9 cellular contexts compared by ENCODE assay signal in genomic region chr5:116577064-116577788, GRCh38. TPM values are rescaled to one million over a fixed set of nuclear protein-coding genes. Genes with fewer than 3 reads are reported as not detected.
DNase-seq lines count a peak whose midpoint lies in the region; ATAC-seq, FAIRE-seq and TF ChIP-seq lines count a peak whose summit lies in the region.
"Had no signal": no experiment of that assay in that cellular context is flagged by ENCODE, and none has a peak within 500 bp of the region (broad histone marks: within the 10 kb centered on the region; RNA-seq: fewer than 3 reads in every experiment).

No MANE protein-coding gene starts in this region.

- no TSS peak for BruUV-seq in endothelial cell of umbilical vein (replicated peaks; lab: Mats Ljungman, UMichigan)

- H2AFZ ChIP-seq in endothelial cell of umbilical vein (ENCODE audit: low read depth, low read length) = no peak overlapping the region

- H3K9ac ChIP-seq in endothelial cell of umbilical vein (replicated peaks; ENCODE audit: extremely low read depth, insufficient read depth, low read length) = no peak overlapping the region

- TF ChIP-seq POLR2A in endothelial cell of umbilical vein (IDR thresholded peaks at IDR 0.05; ENCODE audit: low read depth, low read length) = no peak

- no peaks in the 10 kb centered on the region for H3K36me3 Mint-ChIP-seq in naive thymus-derived CD4-positive, alpha-beta T cell

- no peak overlapping the region for H3K27ac Mint-ChIP-seq in naive thymus-derived CD4-positive, alpha-beta T cell

- peaks cover 54 to 79% (median 67%) of the 10 kb centered on the region in 5 donors for H3K27me3 Mint-ChIP-seq in naive thymus-derived CD4-positive, alpha-beta T cell

- POLR2A ChIA-PET in endothelial cell of umbilical vein (lab: Charles Lee) = no interaction called here
- POLR2A ChIA-PET in naive thymus-derived CD4-positive, alpha-beta T cell (lab: Charles Lee) = no interaction called here

- dilution Hi-C loops in endothelial cell of umbilical vein (cut with MboI; ENCODE audit: extremely low pct_ligation_motif_present, low sequenced_read_pairs) = no loop called here

- DNase-seq in endothelial cell of umbilical vein (ENCODE audit: low read depth, low spot score) (no peak), amygdala (lab: John Stamatoyannopoulos, UW) (no peak), foreskin fibroblast (no peak), left colon (no peak)
- DNase-seq in naive thymus-derived CD4-positive, alpha-beta T cell = no peak
- DNase-seq: NK-92 treated with Interleukin-12 subunit alpha and Interleukin-12 subunit beta, amount 100 ng/mL, for 24 hours had no signal

- CTCF ChIA-PET in endothelial cell of umbilical vein (lab: Charles Lee) = interaction anchor here (0.7 to 1.2 kb wide), 2 partner anchors 201 to 308 kb away, joined by 3 read pairs; no protein-coding TSS in a partner anchor
- CTCF ChIA-PET in naive thymus-derived CD4-positive, alpha-beta T cell (lab: Charles Lee) = no interaction called here

- FAIRE-seq in endothelial cell of umbilical vein (lab: Jason Lieb, UNC) = no peak

- H3K4me1 Mint-ChIP-seq in naive thymus-derived CD4-positive, alpha-beta T cell = peaks cover 15 to 27% (median 22%) of the 10 kb centered on the region in 7 donors

- ATAC-seq in GM18499 (IDR thresholded peaks at IDR 0.05; ENCODE audit: insufficient read depth, unreplicated experiment) (peak; percentile 64), GM21367 (IDR thresholded peaks at IDR 0.05; ENCODE audit: unreplicated experiment) (peak; percentile 55), HG03175 (IDR thresholded peaks at IDR 0.05; ENCODE audit: unreplicated experiment) (peak; percentile 55), left colon (no peak)
- no peak for ATAC-seq in naive thymus-derived CD4-positive, alpha-beta T cell

- H3K27ac ChIP-seq in endothelial cell of umbilical vein (ENCODE audit: insufficient read depth, low read depth, low read length) = no peak overlapping the region
- no peak overlapping the region for H3K27ac ChIP-seq in naive thymus-derived CD4-positive, alpha-beta T cell (ENCODE audit: low read depth, low read length)

- H3K79me2 ChIP-seq in endothelial cell of umbilical vein (ENCODE audit: control insufficient read depth, insufficient read depth, low read length) = no peaks in the 10 kb centered on the region

- no peak overlapping the region for H3K4me3 Mint-ChIP-seq in naive thymus-derived CD4-positive, alpha-beta T cell

- no peaks in the 10 kb centered on the region for H3K36me3 ChIP-seq in endothelial cell of umbilical vein (ENCODE audit: control insufficient read depth in 2 of 2, extremely low read depth in 1 of 2, insufficient read depth in 2 of 2, low read length in 2 of 2)
- H3K36me3 ChIP-seq in naive thymus-derived CD4-positive, alpha-beta T cell (ENCODE audit: control insufficient read depth in 2 of 3, insufficient read depth in 3 of 3, low read length in 3 of 3) = no peaks in the 10 kb centered on the region

- peaks cover 28 to 50% of the 10 kb centered on the region in 2 experiments for H3K27me3 ChIP-seq in endothelial cell of umbilical vein (ENCODE audit: control insufficient read depth in 2 of 2, insufficient read depth in 2 of 2, low read length in 2 of 2)
- H3K27me3 ChIP-seq in naive thymus-derived CD4-positive, alpha-beta T cell (ENCODE audit: control insufficient read depth in 2 of 2, insufficient read depth in 2 of 2, low read length in 2 of 2) = peaks cover 0 to 12% of the 10 kb centered on the region in 2 donors

- no peak overlapping the region for H3K4me3 ChIP-seq in endothelial cell of umbilical vein (replicated peaks in 1 of 3; ENCODE audit: insufficient read depth in 1 of 3, low read depth in 1 of 3, low read length in 3 of 3)
- no peak overlapping the region for H3K4me3 ChIP-seq in foreskin fibroblast (ENCODE audit: low read depth in 1 of 2, low read length in 2 of 2)
- no peak overlapping the region for H3K4me3 ChIP-seq in naive thymus-derived CD4-positive, alpha-beta T cell (ENCODE audit: low read length)

- H3K4me1 ChIP-seq in endothelial cell of umbilical vein (ENCODE audit: control insufficient read depth, extremely low read depth, insufficient read depth, low read length) = peaks cover 17% of the 10 kb centered on the region
- H3K4me1 ChIP-seq in naive thymus-derived CD4-positive, alpha-beta T cell (ENCODE audit: control insufficient read depth in 2 of 2, insufficient read depth in 2 of 2, low read length in 2 of 2) = peaks cover 0 to 8% of the 10 kb centered on the region in 2 donors

- no peaks in the 10 kb centered on the region for H4K20me1 ChIP-seq in endothelial cell of umbilical vein (replicated peaks; ENCODE audit: control insufficient read depth, extremely low read depth, insufficient read depth, low read length)

- H3K9me3 Mint-ChIP-seq in naive thymus-derived CD4-positive, alpha-beta T cell = peaks cover 0 to 11% (median 0%) of the 10 kb centered on the region in 11 donors

- TF ChIP-seq CTCF in endothelial cell of umbilical vein (IDR thresholded peaks at IDR 0.05; ENCODE audit: extremely low read depth in 1 of 2, insufficient read depth in 1 of 2, low read depth in 1 of 2, low read length in 2 of 2) (no peak), foreskin fibroblast (IDR thresholded peaks at IDR 0.05; ENCODE audit: low read depth, low read length) (no peak)

- no peaks in the 10 kb centered on the region for H3K9me1 ChIP-seq in endothelial cell of umbilical vein (replicated peaks; ENCODE audit: control insufficient read depth, extremely low read depth, insufficient read depth, low read length)

- peak overlapping the region; percentile 34 for H3K4me2 ChIP-seq in endothelial cell of umbilical vein (ENCODE audit: insufficient read depth, low read length)

- H3K9me3 ChIP-seq in endothelial cell of umbilical vein (replicated peaks; ENCODE audit: control insufficient read depth, insufficient read depth, low read length) = no peaks in the 10 kb centered on the region
- H3K9me3 ChIP-seq in naive thymus-derived CD4-positive, alpha-beta T cell (ENCODE audit: control insufficient read depth in 2 of 3, low read length in 3 of 3) = no peaks in the 10 kb centered on the region

- intact Hi-C loops in endothelial cell of umbilical vein (cut with micrococcal nuclease) = loop anchor here (10.0 kb wide), 1 partner anchor 878 kb away; no protein-coding TSS in a partner anchor
- intact Hi-C loops in left colon (cut with DNase I, micrococcal nuclease) = loop anchor here in 1 of 2 donors (5.0 to 10.0 kb wide), 2 partner anchors 378 to 440 kb away; no protein-coding TSS in a partner anchor
- intact Hi-C loops in naive thymus-derived CD4-positive, alpha-beta T cell (cut with micrococcal nuclease) = loop anchor here in 1 of 2 donors (10.0 kb wide), 1 partner anchor 612 kb away; the partner anchor contains the start of gene LVRN

TF ChIP-seq in endothelial cell of umbilical vein, 7 proteins besides CTCF, POLR2A, EP300 and RAD21:
- TF ChIP-seq GATA2 (IDR thresholded peaks at IDR 0.05; ENCODE audit: insufficient read depth, insufficient read length, low read depth, low read length) (no peak), JUN (IDR thresholded peaks at IDR 0.05; ENCODE audit: borderline replicate concordance, insufficient read depth, insufficient read length, low read depth) (no peak), EZH2 (IDR thresholded peaks at IDR 0.05; ENCODE audit: borderline replicate concordance, low read depth, low read length, severe bottlenecking) (no peak), MYC (IDR thresholded peaks at IDR 0.05; ENCODE audit: low read depth, low read length) (no peak), POLR2AphosphoS5 (IDR thresholded peaks at IDR 0.05; ENCODE audit: insufficient read depth, low read depth, low read length) (no peak), MAX (IDR thresholded peaks at IDR 0.05; ENCODE audit: insufficient read depth, insufficient read length) (no peak), FOS (IDR thresholded peaks at IDR 0.05; ENCODE audit: borderline replicate concordance, insufficient read depth, low read length) (no peak)

RNA-seq across cellular contexts. Expression of gene SEMA6A, which starts 2.6 kb away (rescaled TPM):
- total RNA-seq in endothelial cell of umbilical vein = 1.4 and 1.5 TPM in 2 replicates
- polyA plus RNA-seq in endothelial cell of umbilical vein = 0.43 TPM in 2 replicates
- 0.25 and 0.32 TPM in 2 replicates for polyA plus RNA-seq in endothelial cell of umbilical vein (2011; cell fraction: cytosol; rRNA removed)
- 1.5 and 1.8 TPM in 2 replicates for polyA plus RNA-seq in endothelial cell of umbilical vein (2011; cell fraction: nucleus; rRNA removed)
- 1.4 and 2.0 TPM in 2 replicates for polyA plus RNA-seq in endothelial cell of umbilical vein (2012)
- 2.3 and 2.6 TPM in 2 replicates for polyA minus RNA-seq in endothelial cell of umbilical vein
- polyA minus RNA-seq in endothelial cell of umbilical vein (2011; cell fraction: cytosol; rRNA and poly(A)+ RNA removed) = not detected
- polyA minus RNA-seq in endothelial cell of umbilical vein (2011; cell fraction: nucleus; rRNA and poly(A)+ RNA removed) = 2.3 and 3.2 TPM in 2 replicates
- 100 to 1,000 TPM; 100 to 103 TPM for total RNA-seq in left colon
- total RNA-seq in naive thymus-derived CD4-positive, alpha-beta T cell = not detected
- 1 to 10 TPM in 1 of 2 donors, under 1 TPM in 1; 0.87 to 1.5 TPM for polyA plus RNA-seq in naive thymus-derived CD4-positive, alpha-beta T cell

Comparison
In these comparisons a context has a peak if more than half of its experiments do, and no peak if none do; other contexts are left out.
1. ATAC-seq: peak in GM18499 (single experiment), GM21367 (single experiment) and HG03175 (single experiment); none in left colon (single experiment) and naive thymus-derived CD4-positive, alpha-beta T cell (single experiment).
2. RNA of gene SEMA6A, which starts 2.6 kb away (total RNA-seq): 100 to 103 TPM in left colon; 1.4 to 1.5 TPM in endothelial cell of umbilical vein and not detected in naive thymus-derived CD4-positive, alpha-beta T cell; every median in the first group is over 10 times any median in the second.